Comparison of ENCODE assay signal across 9 cellular contexts in genomic region chr1:58779837-58780585, GRCh38. TPM values are rescaled to one million over a fixed set of nuclear protein-coding genes. Genes with fewer than 3 reads are reported as not detected.
DNase-seq lines count a peak whose midpoint lies in the region; ATAC-seq lines count a peak whose summit lies in the region.
"Had no signal": no experiment of that assay in that cellular context is flagged by ENCODE, and none has a peak within 500 bp of the region (broad histone marks: within the 10 kb centered on the region; RNA-seq: fewer than 3 reads in every experiment).

No MANE protein-coding gene starts in this region.

- no peaks in the 10 kb centered on the region for H3K9me3 Mint-ChIP-seq in activated CD4-positive, alpha-beta memory T cell treated with anti-CD3 and anti-CD28 coated beads, Interleukin-2, amount 10 ng/mL, durations not matched to agents 7 days and 5 days
- no peaks in the 10 kb centered on the region for H3K9me3 Mint-ChIP-seq in activated CD4-positive, alpha-beta memory T cell treated with anti-CD3 and anti-CD28 coated beads for 36 hours
- H3K9me3 Mint-ChIP-seq in dendritic cell treated with granulocyte-macrophage colony-stimulating factor and Interleukin-4, amounts not matched to agents 40 ng/mL and 50 ng/mL, for 4 days = no peaks in the 10 kb centered on the region

- peaks cover 2 to 13% of the 10 kb centered on the region in 2 donors for H3K36me3 ChIP-seq in mucosa of rectum (ENCODE audit: control insufficient read depth in 2 of 2, insufficient read depth in 2 of 2, low read length in 2 of 2)

- H3K4me3 Mint-ChIP-seq in activated CD4-positive, alpha-beta memory T cell treated with anti-CD3 and anti-CD28 coated beads, Interleukin-2, amount 10 ng/mL, durations not matched to agents 7 days and 5 days = peak overlapping the region; percentile 25
- H3K4me3 Mint-ChIP-seq in activated CD4-positive, alpha-beta memory T cell treated with anti-CD3 and anti-CD28 coated beads for 36 hours = no peak overlapping the region
- peak overlapping the region; percentile 41 for H3K4me3 Mint-ChIP-seq in dendritic cell treated with granulocyte-macrophage colony-stimulating factor and Interleukin-4, amounts not matched to agents 40 ng/mL and 50 ng/mL, for 4 days

- peaks cover 22% of the 10 kb centered on the region for H3K27me3 Mint-ChIP-seq in activated CD4-positive, alpha-beta memory T cell treated with anti-CD3 and anti-CD28 coated beads, Interleukin-2, amount 10 ng/mL, durations not matched to agents 7 days and 5 days
- H3K27me3 Mint-ChIP-seq in activated CD4-positive, alpha-beta memory T cell treated with anti-CD3 and anti-CD28 coated beads for 36 hours = peaks cover 3% of the 10 kb centered on the region
- peaks cover 4% of the 10 kb centered on the region for H3K27me3 Mint-ChIP-seq in dendritic cell treated with granulocyte-macrophage colony-stimulating factor and Interleukin-4, amounts not matched to agents 40 ng/mL and 50 ng/mL, for 4 days

- peak overlapping the region; percentile 92 to 95 for H3K4me3 ChIP-seq in mucosa of rectum (ENCODE audit: low read length in 2 of 2)

- intact Hi-C loops in activated CD4-positive, alpha-beta memory T cell treated with anti-CD3 and anti-CD28 coated beads for 36 hours (cut with micrococcal nuclease) = loop anchor here (5.0 to 10.0 kb wide), 6 partner anchors 165 to 697 kb away; partner anchors contain the start of gene OMA1
- intact Hi-C loops in dendritic cell treated with granulocyte-macrophage colony-stimulating factor and Interleukin-4, amounts not matched to agents 40 ng/mL and 50 ng/mL, for 4 days (cut with micrococcal nuclease) = loop anchor here (5.0 kb wide), 3 partner anchors 43 to 917 kb away; no protein-coding TSS in a partner anchor

- no peaks in the 10 kb centered on the region for H3K9me3 ChIP-seq in mucosa of rectum (ENCODE audit: control insufficient read depth in 2 of 2, low read length in 2 of 2)
- H3K9me3 ChIP-seq: Caco-2 had no signal

- H3K27me3 ChIP-seq in mucosa of rectum (ENCODE audit: control insufficient read depth in 2 of 2, insufficient read depth in 2 of 2, low read length in 2 of 2) = no peaks in the 10 kb centered on the region

- no peak for DNase-seq in activated CD4-positive, alpha-beta memory T cell treated with anti-CD3 and anti-CD28 coated beads, Interleukin-2, amount 10 ng/mL, durations not matched to agents 7 days and 5 days
- no peak for DNase-seq in activated CD4-positive, alpha-beta memory T cell treated with anti-CD3 and anti-CD28 coated beads for 36 hours
- peak; percentile 95 for DNase-seq in NCI-H748 treated with DMSO at 0.1 percent for 48 hours (lab: John Stamatoyannopoulos, UW)

- CTCF ChIA-PET in activated CD4-positive, alpha-beta memory T cell treated with anti-CD3 and anti-CD28 coated beads, Interleukin-2, amount 10 ng/mL, durations not matched to agents 7 days and 5 days (lab: Charles Lee) = interaction anchor here (1.6 kb wide), 1 partner anchor 919 kb away, joined by 9 read pairs; no protein-coding TSS in a partner anchor
- CTCF ChIA-PET in activated CD4-positive, alpha-beta memory T cell treated with anti-CD3 and anti-CD28 coated beads for 36 hours (lab: Charles Lee) = interaction anchor here (0.6 to 1.3 kb wide), 2 partner anchors 385 to 919 kb away, joined by 3 to 5 read pairs; no protein-coding TSS in a partner anchor

- H3K36me3 Mint-ChIP-seq in activated CD4-positive, alpha-beta memory T cell treated with anti-CD3 and anti-CD28 coated beads, Interleukin-2, amount 10 ng/mL, durations not matched to agents 7 days and 5 days (ENCODE audit: low read depth) = peaks cover 24% of the 10 kb centered on the region
- H3K36me3 Mint-ChIP-seq in activated CD4-positive, alpha-beta memory T cell treated with anti-CD3 and anti-CD28 coated beads for 36 hours = peaks cover 10% of the 10 kb centered on the region
- peaks cover 40% of the 10 kb centered on the region for H3K36me3 Mint-ChIP-seq in dendritic cell treated with granulocyte-macrophage colony-stimulating factor and Interleukin-4, amounts not matched to agents 40 ng/mL and 50 ng/mL, for 4 days (ENCODE audit: low read depth)

- peaks cover 11 to 12% of the 10 kb centered on the region in 2 donors for H3K4me1 ChIP-seq in mucosa of rectum (ENCODE audit: control insufficient read depth in 2 of 2, insufficient read depth in 2 of 2, low read length in 2 of 2)
- H3K4me1 ChIP-seq: Caco-2 had no signal

- POLR2A ChIA-PET in activated CD4-positive, alpha-beta memory T cell treated with anti-CD3 and anti-CD28 coated beads, Interleukin-2, amount 10 ng/mL, durations not matched to agents 7 days and 5 days (lab: Charles Lee) = interaction anchor here (1.0 kb wide), 1 partner anchor 123 kb away, joined by 3 read pairs; no protein-coding TSS in a partner anchor
- POLR2A ChIA-PET in activated CD4-positive, alpha-beta memory T cell treated with anti-CD3 and anti-CD28 coated beads for 36 hours (lab: Charles Lee) = no interaction called here

- H3K9ac ChIP-seq in mucosa of rectum (ENCODE audit: low read depth in 1 of 2, low read length in 2 of 2) = peak overlapping the region; percentile 38 to 100

- peak overlapping the region; percentile 65 to 82 for H3K27ac ChIP-seq in mucosa of rectum (ENCODE audit: low read depth in 2 of 2, low read length in 2 of 2)

- peaks cover 19% of the 10 kb centered on the region for H3K4me1 Mint-ChIP-seq in activated CD4-positive, alpha-beta memory T cell treated with anti-CD3 and anti-CD28 coated beads, Interleukin-2, amount 10 ng/mL, durations not matched to agents 7 days and 5 days
- peaks cover 18% of the 10 kb centered on the region for H3K4me1 Mint-ChIP-seq in activated CD4-positive, alpha-beta memory T cell treated with anti-CD3 and anti-CD28 coated beads for 36 hours (ENCODE audit: low read depth)
- peaks cover 21% of the 10 kb centered on the region for H3K4me1 Mint-ChIP-seq in dendritic cell treated with granulocyte-macrophage colony-stimulating factor and Interleukin-4, amounts not matched to agents 40 ng/mL and 50 ng/mL, for 4 days (ENCODE audit: low read depth)

- ATAC-seq in GM21526 (IDR thresholded peaks at IDR 0.05; ENCODE audit: low FRiP score, unreplicated experiment) = no peak
- no peak for ATAC-seq in HG03139 (IDR thresholded peaks at IDR 0.05; ENCODE audit: unreplicated experiment)
- no peak for ATAC-seq in GM21423 (IDR thresholded peaks at IDR 0.05; ENCODE audit: unreplicated experiment)

- H3K27ac Mint-ChIP-seq in activated CD4-positive, alpha-beta memory T cell treated with anti-CD3 and anti-CD28 coated beads, Interleukin-2, amount 10 ng/mL, durations not matched to agents 7 days and 5 days = no peak overlapping the region
- H3K27ac Mint-ChIP-seq in activated CD4-positive, alpha-beta memory T cell treated with anti-CD3 and anti-CD28 coated beads for 36 hours = no peak overlapping the region
- H3K27ac Mint-ChIP-seq in dendritic cell treated with granulocyte-macrophage colony-stimulating factor and Interleukin-4, amounts not matched to agents 40 ng/mL and 50 ng/mL, for 4 days = no peak overlapping the region

RNA-seq across cellular contexts. Expression of gene JUN, which starts 3.8 kb away (rescaled TPM):
- 10 to 100 TPM; 31.1 to 32.3 TPM for total RNA-seq in activated CD4-positive, alpha-beta memory T cell treated with anti-CD3 and anti-CD28 coated beads, Interleukin-2, amount 10 ng/mL, durations not matched to agents 7 days and 5 days
- total RNA-seq in activated CD4-positive, alpha-beta memory T cell treated with anti-CD3 and anti-CD28 coated beads for 36 hours = 10 to 100 TPM; 12.5 to 13.2 TPM
